ENCODE assay signal across 27 cellular contexts in genomic region chr1:162711066-162711465, GRCh38.
A peak's percentile ranks its signal among the peaks of the same experiment; 100 is the strongest.
DNase-seq lines count a peak whose midpoint lies in the region; ATAC-seq and TF ChIP-seq lines count a peak whose summit lies in the region.
"Had no signal": no experiment of that assay in that cellular context is flagged by ENCODE, and none has a peak within 500 bp of the region (broad histone marks: within the 10 kb centered on the region; RNA-seq: fewer than 3 reads in every experiment).

No MANE protein-coding gene starts in this region.

- no peaks in the 10 kb centered on the region for H3K9me3 Mint-ChIP-seq in chondrocyte (ENCODE audit: low read depth)
- H3K9me3 Mint-ChIP-seq: activated T-helper 1 cell treated with anti-CD3 and anti-CD28 coated beads, Interleukin-12 subunit alpha, Interleukin-12 subunit beta, Interleukin-2, Interleukin-4 antibody, amounts not matched to agents 30 ng/mL and 10 ng/mL and 1 ng/mL, durations not matched to agents 14 hours and 24 hours and 36 hours; CD8-positive, alpha-beta T cell; memory B cell; naive B cell had no signal

- ATAC-seq in IMR-90 (ENCODE audit: low read depth) (peak; percentile 25), upper lobe of left lung (ENCODE audit: low FRiP score in 2 of 2) (no peak), GM21423 (IDR thresholded peaks at IDR 0.05; ENCODE audit: unreplicated experiment) (no peak), HG03159 (IDR thresholded peaks at IDR 0.05; ENCODE audit: unreplicated experiment) (no peak)
- ATAC-seq: CD8-positive, alpha-beta T cell; T-helper 17 cell had no signal

- H4K91ac ChIP-seq in IMR-90 (ENCODE audit: insufficient read depth, low read depth, low read length) = no peak overlapping the region

- peaks cover 46% of the 10 kb centered on the region for H3K4me1 Mint-ChIP-seq in chondrocyte (ENCODE audit: low read depth)
- H3K4me1 Mint-ChIP-seq: memory B cell, naive B cell had no signal

- H3K79me1 ChIP-seq in IMR-90 (ENCODE audit: low read depth in 1 of 2, low read length in 2 of 2) = peaks cover 62 to 85% of the 10 kb centered on the region in 2 experiments

- H3K27ac ChIP-seq in IMR-90 (ENCODE audit: insufficient read depth, low read length) (peak overlapping the region; percentile 100; the same call in 1 of the 2 replicates), muscle layer of duodenum (ENCODE audit: low read length) (peak overlapping the region; percentile 73), upper lobe of left lung (peak overlapping the region; percentile 47 to 75 (median 54))
- H3K27ac ChIP-seq: ascending aorta had no signal

- CTCF ChIA-PET in IMR-90 (lab: Yijun Ruan, JAX) = no interaction called here

- no peaks in the 10 kb centered on the region for H3K27me3 ChIP-seq in IMR-90 (ENCODE audit: control insufficient read depth, insufficient read depth, low read length)
- no peaks in the 10 kb centered on the region for H3K27me3 ChIP-seq in muscle layer of duodenum (ENCODE audit: low read depth, low read length)
- H3K27me3 ChIP-seq in upper lobe of left lung = no peaks in the 10 kb centered on the region
- H3K27me3 ChIP-seq: ascending aorta, ovary had no signal

- H2BK120ac ChIP-seq in IMR-90 (ENCODE audit: low read depth, low read length) = no peak overlapping the region

- no TSS peak for BruUV-seq in IMR-90 (replicated peaks; lab: Mats Ljungman, UMichigan)

- peaks cover 20% of the 10 kb centered on the region for H3K36me3 ChIP-seq in IMR-90 (ENCODE audit: control insufficient read depth, insufficient read depth, low read length)
- peaks cover 0 to 5% of the 10 kb centered on the region in 2 donors for H3K36me3 ChIP-seq in muscle layer of duodenum (ENCODE audit: control insufficient read depth in 1 of 2, insufficient read depth in 2 of 2, low read length in 2 of 2)
- no peaks in the 10 kb centered on the region for H3K36me3 ChIP-seq in upper lobe of left lung
- H3K36me3 ChIP-seq: ascending aorta, ovary had no signal

- no peak for TF ChIP-seq RAD21 in IMR-90 (IDR thresholded peaks at IDR 0.05; ENCODE audit: low read length)

- dilution Hi-C loops in IMR-90 (cut with HindIII; ENCODE audit: low sequenced_read_pairs, unreplicated experiment) = no loop called here

- H3K4me3 Mint-ChIP-seq in chondrocyte (ENCODE audit: unreplicated experiment) = no peak overlapping the region
- H3K4me3 Mint-ChIP-seq: activated T-helper 1 cell treated with anti-CD3 and anti-CD28 coated beads, Interleukin-12 subunit alpha, Interleukin-12 subunit beta, Interleukin-2, Interleukin-4 antibody, amounts not matched to agents 30 ng/mL and 10 ng/mL and 1 ng/mL, durations not matched to agents 14 hours and 24 hours and 36 hours; CD8-positive, alpha-beta T cell; memory B cell; naive B cell; T-helper 17 cell had no signal

- TF ChIP-seq EP300 in upper lobe of left lung (IDR thresholded peaks at IDR 0.05) = no peak

- H3K23ac ChIP-seq in IMR-90 (ENCODE audit: low read depth, low read length) = peak overlapping the region; percentile 57

- TF ChIP-seq POLR2A in IMR-90 (IDR thresholded peaks at IDR 0.05; ENCODE audit: low read depth, low read length) (no peak), upper lobe of left lung (IDR thresholded peaks at IDR 0.05) (no peak)

- peaks cover 28% of the 10 kb centered on the region for H3K4me1 ChIP-seq in IMR-90 (ENCODE audit: control insufficient read depth, insufficient read depth, low read length)
- H3K4me1 ChIP-seq in muscle layer of duodenum (ENCODE audit: control insufficient read depth in 1 of 2, insufficient read depth in 2 of 2, low read length in 2 of 2) = peaks cover 8 to 40% of the 10 kb centered on the region in 2 donors
- H3K4me1 ChIP-seq in upper lobe of left lung = peaks cover 12 to 42% (median 22%) of the 10 kb centered on the region in 4 donors

- no CpG with 5 or more reads among the region's 3 CpGs for WGBS in IMR-90 (ENCODE audit: extremely low coverage in 2 of 2, insufficient read length in 1 of 2), 2 experiments
- WGBS in upper lobe of left lung, 2 donors = 66 to 82% methylated on average over 3 of the region's 3 CpGs

- peak overlapping the region; percentile 15; the same call in 1 of the 2 replicates for H2BK20ac ChIP-seq in IMR-90 (ENCODE audit: low read depth, low read length)

- no peaks in the 10 kb centered on the region for H3K9me3 ChIP-seq in IMR-90 (ENCODE audit: control insufficient read depth, insufficient read depth, low read length)
- no peaks in the 10 kb centered on the region for H3K9me3 ChIP-seq in muscle layer of duodenum (ENCODE audit: control insufficient read depth in 1 of 2, low read length in 2 of 2)
- H3K9me3 ChIP-seq in upper lobe of left lung = no peaks in the 10 kb centered on the region
- H3K9me3 ChIP-seq: ascending aorta, ovary had no signal

- peak overlapping the region; percentile 75 for H3K4me2 ChIP-seq in IMR-90 (ENCODE audit: low read depth, low read length)

- no peak overlapping the region for H2AK5ac ChIP-seq in IMR-90 (ENCODE audit: low read depth, low read length)

- intact Hi-C loops in IMR-90 (cut with micrococcal nuclease) = loop anchor here (2.0 to 5.0 kb wide), 2 partner anchors 14 to 61 kb away; no protein-coding TSS in a partner anchor

- POLR2A ChIA-PET in IMR-90 (lab: Charles Lee; ENCODE audit: unreplicated experiment) = no interaction called here

- peak overlapping the region; percentile 99 for H4K5ac ChIP-seq in IMR-90 (ENCODE audit: low read depth, low read length)

- peaks cover 7% of the 10 kb centered on the region for H3K36me3 Mint-ChIP-seq in chondrocyte (ENCODE audit: low read depth)
- H3K36me3 Mint-ChIP-seq: CD8-positive, alpha-beta T cell; memory B cell; naive B cell had no signal

- no peak overlapping the region for H2AK9ac ChIP-seq in IMR-90 (replicated peaks; ENCODE audit: low read depth, low read length, poor library complexity)

- no peak overlapping the region for H3K56ac ChIP-seq in IMR-90 (ENCODE audit: extremely low read depth, insufficient read depth, low read length)

- in situ Hi-C loops in IMR-90 (cut with MboI; ENCODE audit: low sequenced_read_pairs) = no loop called here

- H3K9me1 ChIP-seq in IMR-90 (ENCODE audit: insufficient read depth, low read length) = peaks cover 48% of the 10 kb centered on the region

- H2BK15ac ChIP-seq in IMR-90 (ENCODE audit: low read depth, low read length) = no peak overlapping the region

- peak overlapping the region; percentile 33; the same call in 1 of the 2 replicates for H3K9ac ChIP-seq in IMR-90 (ENCODE audit: low read depth, low read length)

- peak overlapping the region; percentile 72; the same call in 1 of the 2 replicates for H3K4ac ChIP-seq in IMR-90 (ENCODE audit: low read depth, low read length)

- peak; percentile 45 for DNase-seq in IMR-90
- no peak for DNase-seq in chondrocyte (ENCODE audit: low spot score)
- no peak for DNase-seq in upper lobe of left lung
- DNase-seq in medulla oblongata (ENCODE audit: extremely low spot score) = no peak
- DNase-seq: activated CD4-positive, alpha-beta T cell treated with anti-CD3 and anti-CD28 coated beads for 48 hours; activated naive CD4-positive, alpha-beta T cell treated with anti-CD3 and anti-CD28 coated beads, Interleukin-2, amount 50 U/mL, for 16 hours; CD8-positive, alpha-beta T cell; effector memory CD4-positive, alpha-beta T cell; GF-D8; naive B cell; NCI-H1048; NCI-H187 treated with DMSO at 0.1 percent for 48 hours; NCI-H226; NCI-H774; ovary; right cardiac atrium; SHP77 treated with DMSO at 0.1 percent for 48 hours; stimulated activated CD4-positive, alpha-beta T cell treated with anti-CD3 and anti-CD28 coated beads, Interleukin-15, amount 100 ng/mL, for 24 hours; stimulated activated CD8-positive, alpha-beta memory T cell treated with anti-CD3 and anti-CD28 coated beads, Interleukin-4, amount 100 ng/mL, for 48 hours; substantia nigra; T-helper 17 cell had no signal

- peak overlapping the region; percentile 88 for H3K27ac Mint-ChIP-seq in chondrocyte (ENCODE audit: unreplicated experiment)
- H3K27ac Mint-ChIP-seq: activated T-helper 1 cell treated with anti-CD3 and anti-CD28 coated beads, Interleukin-12 subunit alpha, Interleukin-12 subunit beta, Interleukin-2, Interleukin-4 antibody, amounts not matched to agents 30 ng/mL and 10 ng/mL and 1 ng/mL, durations not matched to agents 14 hours and 24 hours and 36 hours; CD8-positive, alpha-beta T cell; memory B cell; naive B cell; T-helper 17 cell had no signal

- peak overlapping the region; percentile 97 for H3K18ac ChIP-seq in IMR-90 (ENCODE audit: low read depth, low read length)

- peak overlapping the region; percentile 91 for H2BK5ac ChIP-seq in IMR-90 (ENCODE audit: low read depth, low read length, poor library complexity, severe bottlenecking)

- no peaks in the 10 kb centered on the region for H3K27me3 Mint-ChIP-seq in chondrocyte (ENCODE audit: low read depth)

- TF ChIP-seq CTCF in IMR-90 (conservative IDR thresholded peaks at IDR 0.05; ENCODE audit: low read depth, low read length) (no peak), chondrocyte (IDR thresholded peaks at IDR 0.05) (no peak), upper lobe of left lung (IDR thresholded peaks at IDR 0.05) (no peak)

- no peak overlapping the region for H3K14ac ChIP-seq in IMR-90 (replicated peaks; ENCODE audit: low read depth, low read length)

- no peak overlapping the region for H2AFZ ChIP-seq in IMR-90 (replicated peaks; ENCODE audit: low read length, poor library complexity)

- no peak overlapping the region for H3K4me3 ChIP-seq in IMR-90 (ENCODE audit: insufficient read depth, low read depth, low read length)
- H3K4me3 ChIP-seq in muscle layer of duodenum (ENCODE audit: low read depth in 1 of 2, low read length in 2 of 2) = no peak overlapping the region
- H3K4me3 ChIP-seq in upper lobe of left lung = no peak overlapping the region
- H3K4me3 ChIP-seq: ascending aorta, ovary had no signal

- H4K20me1 ChIP-seq in IMR-90 (ENCODE audit: insufficient read depth, low read length) = peaks cover 71% of the 10 kb centered on the region; the same call in 1 of the 2 replicates

- 0 out of 4 replicates have a peak overlapping the region, but pooled peaks have one; percentile 53 to 63 for H4K8ac ChIP-seq in IMR-90 (ENCODE audit: low read depth in 2 of 2, low read length in 2 of 2)

TF ChIP-seq in IMR-90, 13 proteins besides CTCF, POLR2A, EP300 and RAD21 (continues in another document):
- TF ChIP-seq SMC3 (IDR thresholded peaks at IDR 0.05; ENCODE audit: low read depth, low read length) = no peak
- TF ChIP-seq MAZ (IDR thresholded peaks at IDR 0.05; ENCODE audit: borderline replicate concordance, low read depth, low read length) = no peak
- TF ChIP-seq BHLHE40 (IDR thresholded peaks at IDR 0.05; ENCODE audit: low read depth, low read length) = no peak
- no peak for TF ChIP-seq CEBPB (IDR thresholded peaks at IDR 0.05; ENCODE audit: low read depth, low read length)
- TF ChIP-seq, protein P1, sequence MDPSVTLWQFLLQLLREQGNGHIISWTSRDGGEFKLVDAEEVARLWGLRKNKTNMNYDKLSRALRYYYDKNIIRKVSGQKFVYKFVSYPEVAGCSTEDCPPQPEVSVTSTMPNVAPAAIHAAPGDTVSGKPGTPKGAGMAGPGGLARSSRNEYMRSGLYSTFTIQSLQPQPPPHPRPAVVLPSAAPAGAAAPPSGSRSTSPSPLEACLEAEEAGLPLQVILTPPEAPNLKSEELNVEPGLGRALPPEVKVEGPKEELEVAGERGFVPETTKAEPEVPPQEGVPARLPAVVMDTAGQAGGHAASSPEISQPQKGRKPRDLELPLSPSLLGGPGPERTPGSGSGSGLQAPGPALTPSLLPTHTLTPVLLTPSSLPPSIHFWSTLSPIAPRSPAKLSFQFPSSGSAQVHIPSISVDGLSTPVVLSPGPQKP (IDR thresholded peaks at IDR 0.05; ENCODE audit: borderline replicate concordance, low read depth, low read length) = no peak
